Comparison of ENCODE assay signal across 8 cellular contexts in the genomic region with DNA sequence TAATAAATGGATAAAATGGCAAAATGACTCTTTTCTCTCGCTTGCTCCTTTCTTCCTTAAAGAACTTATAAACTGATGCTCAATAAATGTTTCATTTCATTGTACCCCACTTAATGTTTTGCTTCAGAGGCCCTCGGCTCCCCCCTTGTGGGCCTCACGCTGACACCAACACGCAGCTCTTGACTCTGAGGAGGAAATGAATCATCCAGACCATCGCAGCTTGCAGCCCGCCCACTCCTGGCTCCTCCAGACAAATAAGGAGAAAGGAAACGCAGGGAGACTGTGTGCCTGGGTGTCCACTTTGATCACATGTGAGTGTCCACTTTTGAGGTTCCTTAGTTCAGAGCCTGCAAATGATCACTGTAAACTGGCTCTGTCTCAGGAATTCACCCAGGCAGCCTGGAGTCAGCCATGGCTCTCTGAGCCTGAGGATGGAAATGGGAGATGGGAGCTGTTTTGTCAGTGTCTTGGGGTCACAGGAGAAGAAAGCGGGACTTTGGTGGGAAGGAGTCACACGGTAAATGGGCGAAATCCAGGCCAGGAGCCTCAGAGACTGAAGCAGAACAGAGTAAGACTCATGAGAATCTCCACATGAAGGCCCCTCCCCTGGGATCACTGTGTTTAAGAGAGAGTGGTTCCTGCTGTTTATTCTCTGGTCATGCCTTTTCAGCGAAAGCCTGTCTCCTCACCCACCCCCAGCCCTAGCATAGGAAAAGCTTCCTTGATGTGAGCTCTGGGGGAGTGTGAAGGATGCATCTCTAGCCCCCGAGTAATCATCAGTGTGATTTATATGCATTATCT.
DNase-seq lines count a peak whose midpoint lies in the region; ATAC-seq, FAIRE-seq and TF ChIP-seq lines count a peak whose summit lies in the region.

No MANE protein-coding gene starts in this region.

- no peak overlapping the region for H3K4me3 Mint-ChIP-seq in activated CD4-positive, alpha-beta T cell treated with anti-CD3 and anti-CD28 coated beads, Interleukin-2, amount 10 ng/mL, durations not matched to agents 7 days and 5 days
- no peak overlapping the region for H3K4me3 Mint-ChIP-seq in mesothelial cell of epicardium

- H3K27me3 Mint-ChIP-seq in activated CD4-positive, alpha-beta T cell treated with anti-CD3 and anti-CD28 coated beads, Interleukin-2, amount 10 ng/mL, durations not matched to agents 7 days and 5 days, result peaks cover 2% of the 10 kb centered on the region
- H3K27me3 Mint-ChIP-seq in mesothelial cell of epicardium (ENCODE audit: low read depth), result no peaks in the 10 kb centered on the region

- no peaks in the 10 kb centered on the region for H3K36me3 Mint-ChIP-seq in activated CD4-positive, alpha-beta T cell treated with anti-CD3 and anti-CD28 coated beads, Interleukin-2, amount 10 ng/mL, durations not matched to agents 7 days and 5 days (ENCODE audit: low read depth)
- peaks cover 30% of the 10 kb centered on the region for H3K36me3 Mint-ChIP-seq in mesothelial cell of epicardium

- TF ChIP-seq CTCF in mesothelial cell of epicardium (IDR thresholded peaks at IDR 0.05; ENCODE audit: unreplicated experiment), result no peak

- H3K27ac Mint-ChIP-seq in activated CD4-positive, alpha-beta T cell treated with anti-CD3 and anti-CD28 coated beads, Interleukin-2, amount 10 ng/mL, durations not matched to agents 7 days and 5 days, result peak overlapping the region; percentile 32
- H3K27ac Mint-ChIP-seq in mesothelial cell of epicardium, result peak overlapping the region; percentile 86

- FAIRE-seq in endometrium (lab: Jason Lieb, UNC), result peak; percentile 82

- CTCF ChIA-PET in activated CD4-positive, alpha-beta T cell treated with anti-CD3 and anti-CD28 coated beads, Interleukin-2, amount 10 ng/mL, durations not matched to agents 7 days and 5 days (lab: Charles Lee), result interaction anchor here (0.9 to 1.2 kb wide), 5 partner anchors 9 to 78 kb away, joined by 3 to 5 read pairs (median 3); no protein-coding TSS in a partner anchor

- peaks cover 16% of the 10 kb centered on the region for H3K4me1 Mint-ChIP-seq in activated CD4-positive, alpha-beta T cell treated with anti-CD3 and anti-CD28 coated beads, Interleukin-2, amount 10 ng/mL, durations not matched to agents 7 days and 5 days
- peaks cover 21% of the 10 kb centered on the region for H3K4me1 Mint-ChIP-seq in mesothelial cell of epicardium

- no peaks in the 10 kb centered on the region for H3K9me3 Mint-ChIP-seq in activated CD4-positive, alpha-beta T cell treated with anti-CD3 and anti-CD28 coated beads, Interleukin-2, amount 10 ng/mL, durations not matched to agents 7 days and 5 days
- no peaks in the 10 kb centered on the region for H3K9me3 Mint-ChIP-seq in mesothelial cell of epicardium

- POLR2A ChIA-PET in activated CD4-positive, alpha-beta T cell treated with anti-CD3 and anti-CD28 coated beads, Interleukin-2, amount 10 ng/mL, durations not matched to agents 7 days and 5 days (lab: Charles Lee), result no interaction called here

- DNase-seq in D341Med (ENCODE audit: low spot score) (peak; percentile 17), HT1080 (ENCODE audit: low read depth) (peak; percentile 95), mesothelial cell of epicardium (ENCODE audit: low spot score in 2 of 2, unreplicated experiment in 2 of 2) (peak in 1 of 2 experiments; percentile 50), NCI-H187 (lab: John Stamatoyannopoulos, UW) (no peak)
- DNase-seq in activated CD4-positive, alpha-beta T cell treated with anti-CD3 and anti-CD28 coated beads, Interleukin-2, amount 10 ng/mL, durations not matched to agents 7 days and 5 days, result peak; percentile 49
- peak; percentile 13 to 33 for DNase-seq in stimulated activated CD8-positive, alpha-beta memory T cell treated with anti-CD3 and anti-CD28 coated beads, Interleukin-4, amount 100 ng/mL, for 4 hours (ENCODE audit: low read depth in 2 of 2, low spot score in 1 of 2)

- peak; percentile 89 for ATAC-seq in GM21526 (IDR thresholded peaks at IDR 0.05; ENCODE audit: low FRiP score, unreplicated experiment)

Comparison
In these comparisons a context has a peak if more than half of its experiments do, and no peak if none do; other contexts are left out.
1. DNase-seq: peak in D341Med (single experiment), HT1080 (single experiment), activated CD4-positive, alpha-beta T cell treated with anti-CD3 and anti-CD28 coated beads, Interleukin-2, amount 10 ng/mL, durations not matched to agents 7 days and 5 days (single experiment) and stimulated activated CD8-positive, alpha-beta memory T cell treated with anti-CD3 and anti-CD28 coated beads, Interleukin-4, amount 100 ng/mL, for 4 hours (2 of 2); none in NCI-H187 (0 of 2).